2 cellular contexts compared by ENCODE assay signal in the genomic region with DNA sequence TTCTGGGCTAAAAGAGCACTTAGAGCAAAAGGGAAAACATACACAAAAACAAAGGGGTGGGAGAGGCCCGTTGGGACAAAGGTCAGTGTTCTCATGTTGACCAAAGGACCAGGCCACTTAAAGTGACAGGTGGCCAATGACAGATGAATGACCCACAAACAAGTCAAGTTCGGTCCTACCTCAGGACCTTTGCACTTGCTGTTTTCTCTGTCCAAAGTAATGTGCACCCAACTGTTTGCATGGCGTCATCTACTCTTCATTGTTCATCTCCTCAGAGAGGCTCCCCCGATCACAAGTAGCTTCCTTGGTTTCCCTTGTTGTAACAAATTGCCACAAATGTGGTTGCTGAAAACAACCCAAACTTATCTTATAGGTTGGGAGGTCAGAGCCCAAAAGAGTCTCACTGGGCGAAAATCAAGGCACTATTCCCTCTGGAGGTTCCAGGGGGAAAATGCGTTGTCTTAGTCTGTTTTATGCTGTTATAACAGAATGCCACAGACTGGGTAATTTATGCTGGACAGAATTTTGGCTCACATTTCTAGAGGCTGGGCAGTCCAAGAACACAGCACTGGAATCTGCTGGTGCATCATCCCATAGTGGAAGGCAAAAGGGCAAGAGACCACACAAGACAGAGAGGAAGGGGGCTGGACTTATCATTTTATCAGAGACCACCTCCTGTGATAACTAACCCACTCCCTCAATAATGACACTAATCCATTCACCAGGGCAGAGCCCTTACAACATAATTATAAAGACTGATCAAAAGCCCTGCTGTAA.
TF ChIP-seq lines count a peak whose summit lies in the region.

No MANE protein-coding gene starts in this region.

TF ChIP-seq in K562, 482 proteins besides CTCF, POLR2A, EP300 and RAD21:
- TF ChIP-seq ZNF764 (CRISPR knock-in tag; IDR thresholded peaks at IDR 0.05; ENCODE audit: low read depth) (no peak), NFATC3 (IDR thresholded peaks at IDR 0.05) (no peak), ZNF707 (CRISPR knock-in tag; conservative IDR thresholded peaks at IDR 0.05) (no peak), POLR3G (IDR thresholded peaks at IDR 0.05; ENCODE audit: extremely low read depth, insufficient read length, insufficient replicate concordance) (no peak), ZNF217 (CRISPR knock-in tag; IDR thresholded peaks at IDR 0.05) (no peak), JUN (IDR thresholded peaks at IDR 0.05; ENCODE audit: borderline replicate concordance, low read depth, low read length) (no peak), JUN (CRISPR knock-in tag; IDR thresholded peaks at IDR 0.05; ENCODE audit: borderline replicate concordance) (no peak), RBM25 (IDR thresholded peaks at IDR 0.05; ENCODE audit: low read depth, low read length, severe bottlenecking) (peak; percentile 65)
- TF ChIP-seq, protein P1, sequence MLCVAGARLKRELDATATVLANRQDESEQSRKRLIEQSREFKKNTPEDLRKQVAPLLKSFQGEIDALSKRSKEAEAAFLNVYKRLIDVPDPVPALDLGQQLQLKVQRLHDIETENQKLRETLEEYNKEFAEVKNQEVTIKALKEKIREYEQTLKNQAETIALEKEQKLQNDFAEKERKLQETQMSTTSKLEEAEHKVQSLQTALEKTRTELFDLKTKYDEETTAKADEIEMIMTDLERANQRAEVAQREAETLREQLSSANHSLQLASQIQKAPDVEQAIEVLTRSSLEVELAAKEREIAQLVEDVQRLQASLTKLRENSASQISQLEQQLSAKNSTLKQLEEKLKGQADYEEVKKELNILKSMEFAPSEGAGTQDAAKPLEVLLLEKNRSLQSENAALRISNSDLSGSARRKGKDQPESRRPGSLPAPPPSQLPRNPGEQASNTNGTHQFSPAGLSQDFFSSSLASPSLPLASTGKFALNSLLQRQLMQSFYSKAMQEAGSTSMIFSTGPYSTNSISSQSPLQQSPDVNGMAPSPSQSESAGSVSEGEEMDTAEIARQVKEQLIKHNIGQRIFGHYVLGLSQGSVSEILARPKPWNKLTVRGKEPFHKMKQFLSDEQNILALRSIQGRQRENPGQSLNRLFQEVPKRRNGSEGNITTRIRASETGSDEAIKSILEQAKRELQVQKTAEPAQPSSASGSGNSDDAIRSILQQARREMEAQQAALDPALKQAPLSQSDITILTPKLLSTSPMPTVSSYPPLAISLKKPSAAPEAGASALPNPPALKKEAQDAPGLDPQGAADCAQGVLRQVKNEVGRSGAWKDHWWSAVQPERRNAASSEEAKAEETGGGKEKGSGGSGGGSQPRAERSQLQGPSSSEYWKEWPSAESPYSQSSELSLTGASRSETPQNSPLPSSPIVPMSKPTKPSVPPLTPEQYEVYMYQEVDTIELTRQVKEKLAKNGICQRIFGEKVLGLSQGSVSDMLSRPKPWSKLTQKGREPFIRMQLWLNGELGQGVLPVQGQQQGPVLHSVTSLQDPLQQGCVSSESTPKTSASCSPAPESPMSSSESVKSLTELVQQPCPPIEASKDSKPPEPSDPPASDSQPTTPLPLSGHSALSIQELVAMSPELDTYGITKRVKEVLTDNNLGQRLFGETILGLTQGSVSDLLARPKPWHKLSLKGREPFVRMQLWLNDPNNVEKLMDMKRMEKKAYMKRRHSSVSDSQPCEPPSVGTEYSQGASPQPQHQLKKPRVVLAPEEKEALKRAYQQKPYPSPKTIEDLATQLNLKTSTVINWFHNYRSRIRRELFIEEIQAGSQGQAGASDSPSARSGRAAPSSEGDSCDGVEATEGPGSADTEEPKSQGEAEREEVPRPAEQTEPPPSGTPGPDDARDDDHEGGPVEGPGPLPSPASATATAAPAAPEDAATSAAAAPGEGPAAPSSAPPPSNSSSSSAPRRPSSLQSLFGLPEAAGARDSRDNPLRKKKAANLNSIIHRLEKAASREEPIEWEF (CRISPR knock-in tag; IDR thresholded peaks at IDR 0.05), result no peak

TF ChIP-seq in HepG2, 621 proteins besides CTCF, POLR2A, EP300 and RAD21 (continues in another document):
- TF ChIP-seq SAP130 (CRISPR knock-in tag; IDR thresholded peaks at IDR 0.05; ENCODE audit: low read depth) (peak; percentile 83), UBTF (CRISPR knock-in tag; IDR thresholded peaks at IDR 0.05) (no peak), POGZ (CRISPR knock-in tag; IDR thresholded peaks at IDR 0.05) (peak; percentile 85), ZNF616 (CRISPR knock-in tag; IDR thresholded peaks at IDR 0.05; ENCODE audit: low read depth) (no peak), ZNF766 (CRISPR knock-in tag; IDR thresholded peaks at IDR 0.05; ENCODE audit: borderline replicate concordance) (no peak), BCL6 (CRISPR knock-in tag; IDR thresholded peaks at IDR 0.05) (peak; percentile 74), ZFP1 (CRISPR knock-in tag; IDR thresholded peaks at IDR 0.05) (0 out of 2 replicates have a peak, but pooled peaks have one; percentile 61), SKI (IDR thresholded peaks at IDR 0.05; ENCODE audit: partially characterized antibody) (peak; percentile 50), ZSCAN20 (CRISPR knock-in tag; IDR thresholded peaks at IDR 0.05; ENCODE audit: borderline replicate concordance) (no peak), RARA (CRISPR knock-in tag; IDR thresholded peaks at IDR 0.05) (peak; percentile 88), JUND (CRISPR knock-in tag; IDR thresholded peaks at IDR 0.05) (no peak), ZNF564 (CRISPR knock-in tag; IDR thresholded peaks at IDR 0.05) (peak; percentile 99), E2F1 (CRISPR knock-in tag; IDR thresholded peaks at IDR 0.05) (no peak), ZNF777 (CRISPR knock-in tag; IDR thresholded peaks at IDR 0.05) (no peak), ZNF572 (CRISPR knock-in tag; IDR thresholded peaks at IDR 0.05) (no peak), ZNF598 (CRISPR knock-in tag; IDR thresholded peaks at IDR 0.05; ENCODE audit: borderline replicate concordance) (no peak), HHEX (CRISPR knock-in tag; IDR thresholded peaks at IDR 0.05) (no peak), CSRNP2 (CRISPR knock-in tag; conservative IDR thresholded peaks at IDR 0.05; ENCODE audit: low read depth) (no peak), SYNCRIP (IDR thresholded peaks at IDR 0.05; ENCODE audit: insufficient read depth, low read depth, low read length) (no peak), TEAD3 (CRISPR knock-in tag; optimal IDR thresholded peaks at IDR 0.05; ENCODE audit: borderline replicate concordance) (peak; percentile 21), MLX (CRISPR knock-in tag; IDR thresholded peaks at IDR 0.05) (peak; percentile 35; the same call in 1 of the 2 replicates), ZBTB8A (CRISPR knock-in tag; IDR thresholded peaks at IDR 0.05; ENCODE audit: borderline replicate concordance, low read depth) (no peak), ZNF44 (CRISPR knock-in tag; IDR thresholded peaks at IDR 0.05) (no peak), PITX1 (CRISPR knock-in tag; IDR thresholded peaks at IDR 0.05) (peak; percentile 26; the same call in 1 of the 2 replicates), ZNF543 (CRISPR knock-in tag; IDR thresholded peaks at IDR 0.05) (peak; percentile 65; the same call in 1 of the 2 replicates), NCOA5 (CRISPR knock-in tag; IDR thresholded peaks at IDR 0.05) (no peak), FOSL2 (CRISPR knock-in tag; IDR thresholded peaks at IDR 0.05) (peak; percentile 77)
- TF ChIP-seq, protein P2, sequence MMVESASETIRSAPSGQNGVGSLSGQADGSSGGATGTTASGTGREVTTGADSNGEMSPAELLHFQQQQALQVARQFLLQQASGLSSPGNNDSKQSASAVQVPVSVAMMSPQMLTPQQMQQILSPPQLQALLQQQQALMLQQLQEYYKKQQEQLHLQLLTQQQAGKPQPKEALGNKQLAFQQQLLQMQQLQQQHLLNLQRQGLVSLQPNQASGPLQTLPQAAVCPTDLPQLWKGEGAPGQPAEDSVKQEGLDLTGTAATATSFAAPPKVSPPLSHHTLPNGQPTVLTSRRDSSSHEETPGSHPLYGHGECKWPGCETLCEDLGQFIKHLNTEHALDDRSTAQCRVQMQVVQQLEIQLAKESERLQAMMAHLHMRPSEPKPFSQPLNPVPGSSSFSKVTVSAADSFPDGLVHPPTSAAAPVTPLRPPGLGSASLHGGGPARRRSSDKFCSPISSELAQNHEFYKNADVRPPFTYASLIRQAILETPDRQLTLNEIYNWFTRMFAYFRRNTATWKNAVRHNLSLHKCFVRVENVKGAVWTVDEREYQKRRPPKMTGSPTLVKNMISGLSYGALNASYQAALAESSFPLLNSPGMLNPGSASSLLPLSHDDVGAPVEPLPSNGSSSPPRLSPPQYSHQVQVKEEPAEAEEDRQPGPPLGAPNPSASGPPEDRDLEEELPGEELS (CRISPR knock-in tag; IDR thresholded peaks at IDR 0.05), result peak; percentile 95
- TF ChIP-seq, protein P3, sequence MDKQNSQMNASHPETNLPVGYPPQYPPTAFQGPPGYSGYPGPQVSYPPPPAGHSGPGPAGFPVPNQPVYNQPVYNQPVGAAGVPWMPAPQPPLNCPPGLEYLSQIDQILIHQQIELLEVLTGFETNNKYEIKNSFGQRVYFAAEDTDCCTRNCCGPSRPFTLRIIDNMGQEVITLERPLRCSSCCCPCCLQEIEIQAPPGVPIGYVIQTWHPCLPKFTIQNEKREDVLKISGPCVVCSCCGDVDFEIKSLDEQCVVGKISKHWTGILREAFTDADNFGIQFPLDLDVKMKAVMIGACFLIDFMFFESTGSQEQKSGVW (CRISPR knock-in tag; IDR thresholded peaks at IDR 0.05; ENCODE audit: borderline replicate concordance), result no peak
- TF ChIP-seq, protein P4, sequence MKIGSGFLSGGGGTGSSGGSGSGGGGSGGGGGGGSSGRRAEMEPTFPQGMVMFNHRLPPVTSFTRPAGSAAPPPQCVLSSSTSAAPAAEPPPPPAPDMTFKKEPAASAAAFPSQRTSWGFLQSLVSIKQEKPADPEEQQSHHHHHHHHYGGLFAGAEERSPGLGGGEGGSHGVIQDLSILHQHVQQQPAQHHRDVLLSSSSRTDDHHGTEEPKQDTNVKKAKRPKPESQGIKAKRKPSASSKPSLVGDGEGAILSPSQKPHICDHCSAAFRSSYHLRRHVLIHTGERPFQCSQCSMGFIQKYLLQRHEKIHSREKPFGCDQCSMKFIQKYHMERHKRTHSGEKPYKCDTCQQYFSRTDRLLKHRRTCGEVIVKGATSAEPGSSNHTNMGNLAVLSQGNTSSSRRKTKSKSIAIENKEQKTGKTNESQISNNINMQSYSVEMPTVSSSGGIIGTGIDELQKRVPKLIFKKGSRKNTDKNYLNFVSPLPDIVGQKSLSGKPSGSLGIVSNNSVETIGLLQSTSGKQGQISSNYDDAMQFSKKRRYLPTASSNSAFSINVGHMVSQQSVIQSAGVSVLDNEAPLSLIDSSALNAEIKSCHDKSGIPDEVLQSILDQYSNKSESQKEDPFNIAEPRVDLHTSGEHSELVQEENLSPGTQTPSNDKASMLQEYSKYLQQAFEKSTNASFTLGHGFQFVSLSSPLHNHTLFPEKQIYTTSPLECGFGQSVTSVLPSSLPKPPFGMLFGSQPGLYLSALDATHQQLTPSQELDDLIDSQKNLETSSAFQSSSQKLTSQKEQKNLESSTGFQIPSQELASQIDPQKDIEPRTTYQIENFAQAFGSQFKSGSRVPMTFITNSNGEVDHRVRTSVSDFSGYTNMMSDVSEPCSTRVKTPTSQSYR (CRISPR knock-in tag; IDR thresholded peaks at IDR 0.05; ENCODE audit: borderline replicate concordance), result no peak
- TF ChIP-seq, protein P5, sequence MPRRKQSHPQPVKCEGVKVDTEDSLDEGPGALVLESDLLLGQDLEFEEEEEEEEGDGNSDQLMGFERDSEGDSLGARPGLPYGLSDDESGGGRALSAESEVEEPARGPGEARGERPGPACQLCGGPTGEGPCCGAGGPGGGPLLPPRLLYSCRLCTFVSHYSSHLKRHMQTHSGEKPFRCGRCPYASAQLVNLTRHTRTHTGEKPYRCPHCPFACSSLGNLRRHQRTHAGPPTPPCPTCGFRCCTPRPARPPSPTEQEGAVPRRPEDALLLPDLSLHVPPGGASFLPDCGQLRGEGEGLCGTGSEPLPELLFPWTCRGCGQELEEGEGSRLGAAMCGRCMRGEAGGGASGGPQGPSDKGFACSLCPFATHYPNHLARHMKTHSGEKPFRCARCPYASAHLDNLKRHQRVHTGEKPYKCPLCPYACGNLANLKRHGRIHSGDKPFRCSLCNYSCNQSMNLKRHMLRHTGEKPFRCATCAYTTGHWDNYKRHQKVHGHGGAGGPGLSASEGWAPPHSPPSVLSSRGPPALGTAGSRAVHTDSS (CRISPR knock-in tag; conservative IDR thresholded peaks at IDR 0.05), result no peak
- TF ChIP-seq, protein P6, sequence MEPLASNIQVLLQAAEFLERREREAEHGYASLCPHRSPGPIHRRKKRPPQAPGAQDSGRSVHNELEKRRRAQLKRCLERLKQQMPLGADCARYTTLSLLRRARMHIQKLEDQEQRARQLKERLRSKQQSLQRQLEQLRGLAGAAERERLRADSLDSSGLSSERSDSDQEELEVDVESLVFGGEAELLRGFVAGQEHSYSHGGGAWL (CRISPR knock-in tag; IDR thresholded peaks at IDR 0.05), result no peak
